Comparison of ENCODE assay signal across 8 cellular contexts in genomic region chr19:34345934-34346333, GRCh38. TPM values are rescaled to one million over a fixed set of nuclear protein-coding genes. Genes with fewer than 3 reads are reported as not detected.
DNase-seq lines count a peak whose midpoint lies in the region; ATAC-seq and TF ChIP-seq lines count a peak whose summit lies in the region.

No MANE protein-coding gene starts in this region.

- no peak for ATAC-seq in GM19452 (IDR thresholded peaks at IDR 0.05; ENCODE audit: unreplicated experiment)

- peaks cover 11% of the 10 kb centered on the region for H3K36me3 Mint-ChIP-seq in glutamatergic neuron (ENCODE audit: unreplicated experiment)

- H3K27me3 Mint-ChIP-seq in glutamatergic neuron (ENCODE audit: unreplicated experiment): peaks cover 11% of the 10 kb centered on the region

- H3K27ac Mint-ChIP-seq in glutamatergic neuron (ENCODE audit: unreplicated experiment): peak overlapping the region; percentile 43

- no peaks in the 10 kb centered on the region for H3K9me3 ChIP-seq in SJSA1 (replicated peaks)

- H3K9me3 Mint-ChIP-seq in glutamatergic neuron (ENCODE audit: unreplicated experiment): peaks cover 5% of the 10 kb centered on the region

- H3K4me3 ChIP-seq in LNCaP clone FGC (ENCODE audit: low read depth, low read length) (no peak overlapping the region), SJSA1 (no peak overlapping the region)

- H3K27ac ChIP-seq in SJSA1: no peak overlapping the region

- no peaks in the 10 kb centered on the region for H3K27me3 ChIP-seq in SJSA1 (replicated peaks)

- peak; percentile 92 for TF ChIP-seq CTCF in LNCaP clone FGC (IDR thresholded peaks at IDR 0.05; ENCODE audit: control insufficient read depth, extremely low read depth, insufficient read depth)
- TF ChIP-seq CTCF in glutamatergic neuron (IDR thresholded peaks at IDR 0.05; ENCODE audit: partially characterized antibody, unreplicated experiment): peak; percentile 82

- H3K4me3 Mint-ChIP-seq in glutamatergic neuron (ENCODE audit: unreplicated experiment): peak overlapping the region; percentile 15

- H3K36me3 ChIP-seq in SJSA1: peaks cover 77% of the 10 kb centered on the region

- DNase-seq in EH (ENCODE audit: low read depth) (peak; percentile 81), LNCaP clone FGC (ENCODE audit: low read depth) (peak; percentile 39), SJSA1 (ENCODE audit: low read depth in 1 of 2, low spot score in 2 of 2) (peak; percentile 70 to 78), glutamatergic neuron (peak; percentile 93), pulmonary artery endothelial cell (ENCODE audit: low read depth, low spot score) (peak; percentile 29), mesenteric fat pad (ENCODE audit: low spot score) (no peak)
- peak; percentile 70 for DNase-seq in activated naive CD4-positive, alpha-beta T cell treated with anti-CD3 and anti-CD28 coated beads, Interleukin-2, amount 50 U/mL, for 16 hours

- no peaks in the 10 kb centered on the region for H3K4me1 ChIP-seq in SJSA1 (replicated peaks)

- peaks cover 7% of the 10 kb centered on the region for H3K4me1 Mint-ChIP-seq in glutamatergic neuron (ENCODE audit: low read depth, unreplicated experiment)

RNA-seq across cellular contexts. Expression of gene GPI, which starts 19.1 kb away (rescaled TPM):
- 64.0 and 88.8 TPM in 2 replicates for total RNA-seq in SJSA1 (2014; rRNA removed; shearing (Covaris generic))
- total RNA-seq in glutamatergic neuron (ENCODE audit: unreplicated experiment) (213 TPM), pulmonary artery endothelial cell (169 and 172 TPM in 2 replicates), mesenteric fat pad (426 TPM)

RNA-seq across cellular contexts. Expression of gene PDCD2L, which starts 58.3 kb away (rescaled TPM):
- 19.9 and 31.1 TPM in 2 replicates for total RNA-seq in SJSA1 (2014; rRNA removed; shearing (Covaris generic))
- total RNA-seq in glutamatergic neuron (ENCODE audit: unreplicated experiment): 15.0 TPM
- 19.7 and 20.6 TPM in 2 replicates for total RNA-seq in pulmonary artery endothelial cell
- 4.3 TPM for total RNA-seq in mesenteric fat pad
